ENCODE assay signal across 8 cellular contexts in the genomic region with DNA sequence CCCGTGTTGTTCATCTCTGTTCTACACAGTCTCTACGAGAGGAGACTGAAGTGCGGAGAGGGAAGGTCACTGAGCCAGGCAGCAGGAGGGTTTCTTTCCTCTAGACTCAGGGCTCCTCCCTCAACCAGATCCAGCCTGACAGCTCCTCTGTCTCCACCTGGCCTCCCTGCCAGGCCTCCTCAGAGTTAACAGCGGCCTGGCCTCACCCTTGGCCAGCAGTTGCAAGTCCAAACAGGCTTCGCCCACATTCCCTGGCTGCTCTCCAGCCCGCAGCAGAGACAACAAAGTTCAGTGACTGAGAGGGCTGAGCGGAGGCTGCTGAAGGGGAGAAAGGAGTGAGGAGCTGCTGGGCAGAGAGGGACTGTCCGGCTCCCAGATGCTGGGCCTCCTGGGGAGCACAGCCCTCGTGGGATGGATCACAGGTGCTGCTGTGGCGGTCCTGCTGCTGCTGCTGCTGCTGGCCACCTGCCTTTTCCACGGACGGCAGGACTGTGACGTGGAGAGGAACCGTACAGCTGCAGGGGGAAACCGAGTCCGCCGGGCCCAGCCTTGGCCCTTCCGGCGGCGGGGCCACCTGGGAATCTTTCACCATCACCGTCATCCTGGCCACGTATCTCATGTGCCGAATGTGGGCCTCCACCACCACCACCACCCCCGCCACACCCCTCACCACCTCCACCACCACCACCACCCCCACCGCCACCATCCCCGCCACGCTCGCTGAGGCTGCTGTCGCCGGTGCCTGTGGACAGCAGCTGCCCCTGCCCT. TPM values are rescaled to one million over a fixed set of nuclear protein-coding genes. Genes with fewer than 3 reads are reported as not detected.
DNase-seq lines count a peak whose midpoint lies in the region; ATAC-seq and TF ChIP-seq lines count a peak whose summit lies in the region.

A gene (plus strand): TSS at position 291 of the 768 bp plus-strand sequence. CDS start 86 bp downstream, at position 377.

- H2BK5ac ChIP-seq in mesenchymal stem cell (ENCODE audit: low read depth, low read length, poor library complexity, severe bottlenecking), result peak within 1 kb of the TSS; percentile 90

- H3K4me1 ChIP-seq in mesenchymal stem cell (ENCODE audit: control insufficient read depth, insufficient read depth, low read depth, low read length) (peaks cover 50% of the 10 kb centered on the region), uterus (peaks cover 29 to 47% of the 10 kb centered on the region in 2 donors)

- peak in 1 of 2 donors; percentile 16 for TF ChIP-seq POLR2A in uterus (IDR thresholded peaks at IDR 0.05)

- no peaks in the 10 kb centered on the region for H3K9me3 ChIP-seq in CD4-positive, alpha-beta T cell (ENCODE audit: control insufficient read depth, low read length)
- no peaks in the 10 kb centered on the region for H3K9me3 ChIP-seq in mesenchymal stem cell (ENCODE audit: control insufficient read depth, low read length)
- no peaks in the 10 kb centered on the region for H3K9me3 ChIP-seq in uterus

- H2BK120ac ChIP-seq in mesenchymal stem cell (ENCODE audit: low read depth, low read length), result peak within 1 kb of the TSS; percentile 50

- H2AFZ ChIP-seq in mesenchymal stem cell (ENCODE audit: low read depth, low read length), result peak within 1 kb of the TSS; percentile 7

- peak within 1 kb of the TSS in 1 of 2 experiments; percentile 63 for H3K14ac ChIP-seq in mesenchymal stem cell (ENCODE audit: low read length in 2 of 2)

- peaks cover 73% of the 10 kb centered on the region for H3K4me1 Mint-ChIP-seq in CD4-positive, alpha-beta T cell (ENCODE audit: low read depth)
- H3K4me1 Mint-ChIP-seq in T-helper 2 cell treated with Interferon-gamma antibody and Interleukin-4, amounts not matched to agents 5 μg/mL and 100 μg/mL, for 36 hours (ENCODE audit: low read depth), result peaks cover 31% of the 10 kb centered on the region

- no peak for DNase-seq in CD4-positive, alpha-beta T cell
- DNase-seq in NCI-H345 (lab: John Stamatoyannopoulos, UW) (peak; percentile 72), dedifferentiated amniotic fluid mesenchymal stem cell (ENCODE audit: extremely low spot score) (peak; percentile 94), mesenchymal stem cell (peak; percentile 89), uterus (peak; percentile 90), SKM-1 (lab: John Stamatoyannopoulos, UW; ENCODE audit: unreplicated experiment) (no peak)
- DNase-seq in stimulated activated CD4-positive, alpha-beta T cell treated with anti-CD3 and anti-CD28 coated beads, Interleukin-4, amount 100 ng/mL, for 24 hours, result no peak
- no peak for DNase-seq in T-helper 2 cell treated with Interferon-gamma antibody and Interleukin-4, amounts not matched to agents 5 μg/mL and 100 μg/mL, for 36 hours (ENCODE audit: low spot score)

- peak within 1 kb of the TSS; percentile 78 to 91 for H3K18ac ChIP-seq in mesenchymal stem cell (ENCODE audit: low read depth in 1 of 2, low read length in 2 of 2)

- peak within 1 kb of the TSS; percentile 20 for H3K27ac Mint-ChIP-seq in CD4-positive, alpha-beta T cell
- no peak within 1 kb of the TSS for H3K27ac Mint-ChIP-seq in T-helper 2 cell treated with Interferon-gamma antibody and Interleukin-4, amounts not matched to agents 5 μg/mL and 100 μg/mL, for 36 hours

- peak within 1 kb of the TSS; percentile 90 to 99 for H2BK12ac ChIP-seq in mesenchymal stem cell (ENCODE audit: low read length in 2 of 2)

- no peaks in the 10 kb centered on the region for H3K36me3 ChIP-seq in mesenchymal stem cell (ENCODE audit: control insufficient read depth in 1 of 2, insufficient read depth in 2 of 2, low read depth in 1 of 2, low read length in 2 of 2)
- no peaks in the 10 kb centered on the region for H3K36me3 ChIP-seq in uterus

- no peaks in the 10 kb centered on the region for H3K36me3 Mint-ChIP-seq in CD4-positive, alpha-beta T cell (ENCODE audit: low read depth)
- no peaks in the 10 kb centered on the region for H3K36me3 Mint-ChIP-seq in T-helper 2 cell treated with Interferon-gamma antibody and Interleukin-4, amounts not matched to agents 5 μg/mL and 100 μg/mL, for 36 hours (ENCODE audit: low read depth)

- TF ChIP-seq CTCF in CD4-positive, alpha-beta T cell (IDR thresholded peaks at IDR 0.05), result no peak
- TF ChIP-seq CTCF in uterus (IDR thresholded peaks at IDR 0.05), result no peak

- ATAC-seq in CD4-positive, alpha-beta T cell (ENCODE audit: poor library complexity), result no peak

- H3K27me3 Mint-ChIP-seq in CD4-positive, alpha-beta T cell, result peaks cover 3% of the 10 kb centered on the region
- H3K27me3 Mint-ChIP-seq in T-helper 2 cell treated with Interferon-gamma antibody and Interleukin-4, amounts not matched to agents 5 μg/mL and 100 μg/mL, for 36 hours (ENCODE audit: low read depth), result peaks cover 3% of the 10 kb centered on the region

- CTCF ChIA-PET in CD4-positive, alpha-beta T cell (lab: Charles Lee), result no interaction called here

- H2BK15ac ChIP-seq in mesenchymal stem cell (ENCODE audit: low read depth, poor library complexity, severe bottlenecking), result peak within 1 kb of the TSS; percentile 58

- H3K27me3 ChIP-seq in CD4-positive, alpha-beta T cell (ENCODE audit: control insufficient read depth, insufficient read depth, low read length), result no peaks in the 10 kb centered on the region
- H3K27me3 ChIP-seq in mesenchymal stem cell (ENCODE audit: control insufficient read depth in 1 of 2, insufficient read depth in 1 of 2, low read length in 2 of 2) (no peaks in the 10 kb centered on the region), uterus (no peaks in the 10 kb centered on the region)

- peak within 1 kb of the TSS; percentile 86 for H3K9ac ChIP-seq in mesenchymal stem cell (ENCODE audit: low read length)

- no peak within 1 kb of the TSS for H3K23ac ChIP-seq in mesenchymal stem cell (ENCODE audit: low read length in 2 of 2)

- peak within 1 kb of the TSS; percentile 76 to 94 for H3K4ac ChIP-seq in mesenchymal stem cell (ENCODE audit: low read depth in 1 of 2, low read length in 2 of 2)

- no peaks in the 10 kb centered on the region for H3K9me3 Mint-ChIP-seq in CD4-positive, alpha-beta T cell
- no peaks in the 10 kb centered on the region for H3K9me3 Mint-ChIP-seq in T-helper 2 cell treated with Interferon-gamma antibody and Interleukin-4, amounts not matched to agents 5 μg/mL and 100 μg/mL, for 36 hours

- H3K4me3 ChIP-seq in mesenchymal stem cell (ENCODE audit: insufficient read depth in 1 of 2, low read depth in 1 of 2, low read length in 2 of 2), result peak within 1 kb of the TSS in 1 of 2 experiments; percentile 61
- peak within 1 kb of the TSS in 1 of 2 donors; percentile 15 for H3K4me3 ChIP-seq in uterus

- H2AK5ac ChIP-seq in mesenchymal stem cell (ENCODE audit: low read length, severe bottlenecking), result peak within 1 kb of the TSS; percentile 35

- no peak within 1 kb of the TSS for H3K4me2 ChIP-seq in mesenchymal stem cell (ENCODE audit: low read length, poor library complexity, severe bottlenecking)

- H4K8ac ChIP-seq in mesenchymal stem cell (ENCODE audit: low read length), result peak within 1 kb of the TSS; percentile 83

- intact Hi-C loops in CD4-positive, alpha-beta T cell (cut with DNase I, micrococcal nuclease), result no loop called here
- intact Hi-C loops in uterus (cut with DNase I; ENCODE audit: low total_unique reads), result no loop called here

- peak within 1 kb of the TSS; percentile 90 for H4K91ac ChIP-seq in mesenchymal stem cell (ENCODE audit: low read length)

- H3K27ac ChIP-seq in CD4-positive, alpha-beta T cell (ENCODE audit: low read depth, low read length), result no peak within 1 kb of the TSS
- H3K27ac ChIP-seq in mesenchymal stem cell (ENCODE audit: low read length, poor library complexity, severe bottlenecking) (peak within 1 kb of the TSS; percentile 97), uterus (peak within 1 kb of the TSS; percentile 94 to 95)

- peak within 1 kb of the TSS; percentile 20 for H3K4me3 Mint-ChIP-seq in CD4-positive, alpha-beta T cell
- no peak within 1 kb of the TSS for H3K4me3 Mint-ChIP-seq in T-helper 2 cell treated with Interferon-gamma antibody and Interleukin-4, amounts not matched to agents 5 μg/mL and 100 μg/mL, for 36 hours

- WGBS in mesenchymal stem cell, result 62% methylated on average over 19 of the region's 30 CpGs

- H3K79me1 ChIP-seq in mesenchymal stem cell (replicated peaks; ENCODE audit: low read length, poor library complexity, severe bottlenecking), result no peaks in the 10 kb centered on the region

- POLR2A ChIA-PET in CD4-positive, alpha-beta T cell (lab: Charles Lee), result no interaction called here

RNA-seq across cellular contexts. Expression of the gene that starts here (rescaled TPM):
- total RNA-seq in CD4-positive, alpha-beta T cell, result not detected
- polyA plus RNA-seq in mesenchymal stem cell (2013, experiment 1 of 2), result 1.7 TPM
- 2.2 TPM for polyA plus RNA-seq in mesenchymal stem cell (2013, experiment 2 of 2)
- total RNA-seq in uterus, result 10 to 100 TPM in 1 of 4 donors, 1 to 10 TPM in 1, under 1 TPM in 1, not detected in 1; 0.59 to 10.1 (median 1.4) TPM

Comparison
In these comparisons a context has a peak if more than half of its experiments do, and no peak if none do; other contexts are left out.
1. DNase-seq: peak in NCI-H345 (single experiment), dedifferentiated amniotic fluid mesenchymal stem cell (single experiment), mesenchymal stem cell (single experiment) and uterus (2 of 2); none in CD4-positive, alpha-beta T cell (0 of 10), stimulated activated CD4-positive, alpha-beta T cell treated with anti-CD3 and anti-CD28 coated beads, Interleukin-4, amount 100 ng/mL, for 24 hours (single experiment), T-helper 2 cell treated with Interferon-gamma antibody and Interleukin-4, amounts not matched to agents 5 μg/mL and 100 μg/mL, for 36 hours (single experiment) and SKM-1 (single experiment).